12 cellular contexts compared by ENCODE assay signal in the genomic region with DNA sequence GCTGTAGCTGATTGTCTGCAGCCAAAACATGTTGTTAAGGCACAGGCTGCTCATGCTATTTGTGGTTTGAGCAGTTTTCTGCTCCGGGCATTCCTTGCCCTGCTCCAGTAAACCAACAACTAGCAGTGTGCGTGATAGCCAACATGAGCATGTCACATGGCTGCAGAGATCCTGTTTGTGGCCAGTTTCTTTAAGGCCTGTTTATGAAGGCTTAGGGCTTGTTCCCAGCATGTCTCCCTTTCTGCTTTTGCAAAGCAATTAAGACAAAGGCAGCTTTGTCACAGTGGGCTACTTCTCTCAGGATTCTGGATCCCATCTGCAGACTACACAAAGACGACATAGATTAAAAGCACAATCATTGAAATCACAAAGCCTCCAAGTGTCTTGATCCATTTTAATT.
DNase-seq lines count a peak whose midpoint lies in the region; FAIRE-seq and TF ChIP-seq lines count a peak whose summit lies in the region.
"Had no signal": no experiment of that assay in that cellular context is flagged by ENCODE, and none has a peak within 500 bp of the region (broad histone marks: within the 10 kb centered on the region; RNA-seq: fewer than 3 reads in every experiment).

No MANE protein-coding gene starts in this region.

- H3K9me3 ChIP-seq in smooth muscle cell (replicated peaks; ENCODE audit: low read depth) = no peaks in the 10 kb centered on the region

- H3K4me2 ChIP-seq in smooth muscle cell = peak overlapping the region; percentile 71

- H3K36me3 ChIP-seq in smooth muscle cell (ENCODE audit: low read depth) = no peaks in the 10 kb centered on the region

- H3K4me3 Mint-ChIP-seq in HFFc6 = no peak overlapping the region
- H3K4me3 Mint-ChIP-seq: memory B cell had no signal

- no peaks in the 10 kb centered on the region for H3K9me3 Mint-ChIP-seq in HFFc6
- H3K9me3 Mint-ChIP-seq: memory B cell had no signal

- H4K20me1 ChIP-seq in smooth muscle cell (ENCODE audit: low read depth) = no peaks in the 10 kb centered on the region

- 0% methylated on average over 3 of the region's 3 CpGs for WGBS in smooth muscle cell (ENCODE audit: low lambda C conversion rate)

- peak; percentile 85 for DNase-seq in HFFc6
- peak; percentile 33 for DNase-seq in astrocyte of the hippocampus (ENCODE audit: low read depth, low spot score)
- DNase-seq in hypothalamus (lab: John Stamatoyannopoulos, UW) = peak in 40 of 51 donors; percentile 3 to 87 (median 36)
- peak; percentile 2 for DNase-seq in smooth muscle cell (lab: John Stamatoyannopoulos, UW; ENCODE audit: unreplicated experiment)
- no peak for DNase-seq in activated naive CD4-positive, alpha-beta T cell treated with Interleukin-2 at 50 U/mL for 16 hours
- no peak for DNase-seq in NCI-H2227 (lab: John Stamatoyannopoulos, UW; ENCODE audit: unreplicated experiment)
- DNase-seq in activated naive CD4-positive, alpha-beta T cell treated with anti-CD3 and anti-CD28 coated beads, Interleukin-2, amount 50 U/mL, for 16 hours = no peak
- DNase-seq in RCC 7860 (ENCODE audit: low spot score) = no peak
- DNase-seq: aorta, NCI-H69, small intestine had no signal

- H3K36me3 Mint-ChIP-seq in HFFc6 (ENCODE audit: low read depth) = peaks cover 4% of the 10 kb centered on the region; the same call in 1 of the 2 replicates

- FAIRE-seq in RCC 7860 (lab: Jason Lieb, UNC) = no peak
- FAIRE-seq: small intestine had no signal

- peak overlapping the region; percentile 29 for H3K9ac ChIP-seq in smooth muscle cell (ENCODE audit: low read depth)

- peaks cover 74% of the 10 kb centered on the region for H3K4me1 Mint-ChIP-seq in HFFc6 (ENCODE audit: low read depth)
- H3K4me1 Mint-ChIP-seq: memory B cell had no signal

- peaks cover 34% of the 10 kb centered on the region for H3K4me1 ChIP-seq in smooth muscle cell (ENCODE audit: low read depth)

- no peak overlapping the region for H3K4me3 ChIP-seq in smooth muscle cell

- no peak overlapping the region for H2AFZ ChIP-seq in smooth muscle cell (ENCODE audit: low read depth)

- peaks cover 16% of the 10 kb centered on the region for H3F3A ChIP-seq in smooth muscle cell (ENCODE audit: low read depth)

- peak overlapping the region; percentile 89 for H3K27ac ChIP-seq in smooth muscle cell (ENCODE audit: low read depth)

- H3K79me2 ChIP-seq in smooth muscle cell (ENCODE audit: low read depth) = no peaks in the 10 kb centered on the region

- no peaks in the 10 kb centered on the region for H3K27me3 ChIP-seq in smooth muscle cell (ENCODE audit: low read depth)

- TF ChIP-seq CTCF in HFFc6 (IDR thresholded peaks at IDR 0.05) = no peak
- TF ChIP-seq CTCF in smooth muscle cell (IDR thresholded peaks at IDR 0.05; ENCODE audit: borderline replicate concordance, insufficient read depth, poor library complexity, severe bottlenecking) = no peak

- H3K27ac Mint-ChIP-seq in HFFc6 = peak overlapping the region; percentile 67
- H3K27ac Mint-ChIP-seq: memory B cell had no signal

- peaks cover 5% of the 10 kb centered on the region for H3K27me3 Mint-ChIP-seq in HFFc6 (ENCODE audit: insufficient read depth)

Comparison
In these comparisons a context has a peak if more than half of its experiments do, and no peak if none do; other contexts are left out.
1. DNase-seq: peak in HFFc6 (single experiment), astrocyte of the hippocampus (single experiment), hypothalamus (40 of 51) and smooth muscle cell (single experiment); none in activated naive CD4-positive, alpha-beta T cell treated with Interleukin-2 at 50 U/mL for 16 hours (single experiment), NCI-H2227 (single experiment), activated naive CD4-positive, alpha-beta T cell treated with anti-CD3 and anti-CD28 coated beads, Interleukin-2, amount 50 U/mL, for 16 hours (single experiment) and RCC 7860 (single experiment).